In genomic region chr1:94572780-94573179, GRCh38 we compare ENCODE assay signal across 32 cellular contexts. TPM values are rescaled to one million over a fixed set of nuclear protein-coding genes. Genes with fewer than 3 reads are reported as not detected.
"Had no signal": no experiment of that assay in that cellular context is flagged by ENCODE, and none has a peak within 500 bp of the region (broad histone marks: within the 10 kb centered on the region; RNA-seq: fewer than 3 reads in every experiment).

No MANE protein-coding gene starts in this region.

- H2AFZ ChIP-seq: hepatocyte had no signal

- H3K4me1 ChIP-seq: adrenal gland, body of pancreas, esophagus squamous epithelium, gastroesophageal sphincter, heart right ventricle had no signal

- FAIRE-seq: colon, endometrium, endothelial cell of umbilical vein had no signal

- H3K4me3 ChIP-seq: adrenal gland, body of pancreas, esophagus squamous epithelium, gastroesophageal sphincter, heart right ventricle, hepatocyte had no signal

- H3K27me3 ChIP-seq: adrenal gland, body of pancreas, esophagus squamous epithelium, gastroesophageal sphincter, heart right ventricle, hepatocyte had no signal

- H3K9me3 ChIP-seq: adrenal gland, body of pancreas had no signal

- H3K79me2 ChIP-seq: hepatocyte had no signal

- H3K27ac ChIP-seq: adrenal gland, body of pancreas, epithelial cell of prostate, esophagus squamous epithelium, gastroesophageal sphincter, heart right ventricle, hepatocyte had no signal

- H3K36me3 ChIP-seq: adrenal gland, esophagus squamous epithelium, gastroesophageal sphincter, heart right ventricle had no signal

- DNase-seq: activated CD4-positive, alpha-beta T cell treated with anti-CD3 and anti-CD28 coated beads for 1 hour; activated CD4-positive, alpha-beta T cell treated with anti-CD3 and anti-CD28 coated beads for 4 hours; activated CD4-positive, alpha-beta T cell treated with anti-CD3 and anti-CD28 coated beads, Interleukin-2, amount 10 ng/mL, durations not matched to agents 7 days and 5 days; activated CD4-positive, alpha-beta T cell treated with anti-CD3 and anti-CD28 coated beads, Interleukin-2, amount 50 U/mL, for 4 hours; activated CD8-positive, alpha-beta memory T cell treated with anti-CD3 and anti-CD28 coated beads, Interleukin-2, amount 10 ng/mL, durations not matched to agents 7 days and 5 days; activated CD8-positive, alpha-beta memory T cell treated with anti-CD3 and anti-CD28 coated beads, Interleukin-2, amount 50 U/mL, for 4 hours; activated CD8-positive, alpha-beta T cell treated with anti-CD3 and anti-CD28 coated beads, Interleukin-2, amount 10 ng/mL, durations not matched to agents 7 days and 5 days; activated effector memory CD4-positive, alpha-beta T cell treated with anti-CD3 and anti-CD28 coated beads, Interleukin-2, amount 50 U/mL, for 16 hours; activated naive CD4-positive, alpha-beta T cell treated with anti-CD3 and anti-CD28 coated beads for 36 hours; activated naive CD8-positive, alpha-beta T cell treated with anti-CD3 and anti-CD28 coated beads for 36 hours; activated naive CD8-positive, alpha-beta T cell treated with anti-CD3 and anti-CD28 coated beads, Interleukin-2, amount 50 U/mL, for 24 hours; activated T-cell treated with anti-CD3 and anti-CD28 coated beads, Interleukin-2, amount 50 U/mL, for 1 hour; activated T-cell treated with anti-CD3 and anti-CD28 coated beads, Interleukin-2, amount 50 U/mL, for 48 hours; adrenal gland; amygdala; aorta; body of pancreas; caudate nucleus; cortex of kidney; dermis blood vessel endothelial cell; effector CD4-positive, alpha-beta T cell; effector memory CD8-positive, alpha-beta T cell; esophagus squamous epithelium; foreskin melanocyte; heart right ventricle; T1000 had no signal

- H3K4me2 ChIP-seq: hepatocyte had no signal

- ATAC-seq: activated CD8-positive, alpha-beta memory T cell treated with anti-CD3 and anti-CD28 coated beads, Interleukin-2, amount 10 ng/mL, durations not matched to agents 7 days and 5 days; activated CD8-positive, alpha-beta T cell treated with anti-CD3 and anti-CD28 coated beads, Interleukin-2, amount 10 ng/mL, durations not matched to agents 7 days and 5 days; activated naive CD8-positive, alpha-beta T cell treated with anti-CD3 and anti-CD28 coated beads, Interleukin-2, amount 50 U/mL, for 24 hours; body of pancreas; effector memory CD8-positive, alpha-beta T cell; gastroesophageal sphincter; heart right ventricle had no signal

RNA-seq across cellular contexts. Expression of gene F3, which starts 31.2 kb away (rescaled TPM):
- total RNA-seq: activated CD4-positive, alpha-beta T cell treated with anti-CD3 and anti-CD28 coated beads, Interleukin-2, amount 10 ng/mL, durations not matched to agents 7 days and 5 days; activated CD8-positive, alpha-beta T cell treated with anti-CD3 and anti-CD28 coated beads, Interleukin-2, amount 10 ng/mL, durations not matched to agents 7 days and 5 days had no signal
